In genomic region chr12:113221181-113221996, GRCh38 we compare ENCODE assay signal across 8 cellular contexts. TPM values are rescaled to one million over a fixed set of nuclear protein-coding genes. Genes with fewer than 3 reads are reported as not detected.
DNase-seq lines count a peak whose midpoint lies in the region; ATAC-seq and TF ChIP-seq lines count a peak whose summit lies in the region.

TPCN1 (plus strand) TSS chr12:113221464; CDS start chr12:113226853, 5,389 bp downstream.

- no TSS peak for BruUV-seq in mammary epithelial cell (replicated peaks; lab: Mats Ljungman, UMichigan)

- under 1% methylated on average over 53 of the region's 68 CpGs for WGBS in mammary epithelial cell (ENCODE audit: low coverage, missing lambda C conversion rate)
- WGBS in smooth muscle cell (ENCODE audit: low lambda C conversion rate), result 1% methylated on average over 62 of the region's 68 CpGs

- H3K9ac ChIP-seq in mammary epithelial cell (ENCODE audit: insufficient read depth, low read length), result peak within 1 kb of the TSS; percentile 85
- peak within 1 kb of the TSS; percentile 78 for H3K9ac ChIP-seq in smooth muscle cell (ENCODE audit: low read depth)

- intact Hi-C loops in mammary epithelial cell (cut with micrococcal nuclease), result loop anchor here (1.0 to 5.0 kb wide), 2 partner anchors 20 to 34 kb away; partner anchors contain the start of genes DDX54 and RITA1

- DNase-seq in NCI-H2227 (lab: John Stamatoyannopoulos, UW; ENCODE audit: unreplicated experiment) (peak; percentile 100), WERI-Rb-1 (peak; percentile 99), mammary epithelial cell (peak; percentile 100), iPS-NIHi11 (ENCODE audit: low spot score) (peak; percentile 94), smooth muscle cell (lab: John Stamatoyannopoulos, UW; ENCODE audit: unreplicated experiment) (peak; percentile 95)

- H3K4me3 ChIP-seq in ACC112 (ENCODE audit: low read depth, low read length) (peak within 1 kb of the TSS; percentile 88), WERI-Rb-1 (ENCODE audit: low read depth, low read length) (peak within 1 kb of the TSS; percentile 90), mammary epithelial cell (replicated peaks in 1 of 3; ENCODE audit: insufficient read depth in 1 of 3, low read depth in 2 of 3, low read length in 3 of 3) (peak within 1 kb of the TSS; percentile 61 to 85 (median 83)), smooth muscle cell (peak within 1 kb of the TSS; percentile 70)

- H3K4me1 ChIP-seq in ACC112 (ENCODE audit: control insufficient read depth, insufficient read depth, low read length, unreplicated experiment) (peaks cover 32% of the 10 kb centered on the region), mammary epithelial cell (ENCODE audit: insufficient read depth, low read length) (peaks cover 16% of the 10 kb centered on the region), smooth muscle cell (ENCODE audit: low read depth) (peaks cover 8% of the 10 kb centered on the region)

- H3F3A ChIP-seq in smooth muscle cell (ENCODE audit: low read depth), result peaks cover 8% of the 10 kb centered on the region

- H3K27me3 ChIP-seq in ACC112 (ENCODE audit: insufficient read depth, low read length) (no peaks in the 10 kb centered on the region), WERI-Rb-1 (ENCODE audit: insufficient read depth, low read depth, severe bottlenecking) (no peaks in the 10 kb centered on the region), mammary epithelial cell (ENCODE audit: insufficient read depth, low read length) (no peaks in the 10 kb centered on the region), smooth muscle cell (ENCODE audit: low read depth) (no peaks in the 10 kb centered on the region)

- no peaks in the 10 kb centered on the region for H3K9me3 ChIP-seq in WERI-Rb-1 (ENCODE audit: severe bottlenecking)
- H3K9me3 ChIP-seq in mammary epithelial cell (replicated peaks; ENCODE audit: insufficient read depth, low read length), result no peaks in the 10 kb centered on the region
- no peaks in the 10 kb centered on the region for H3K9me3 ChIP-seq in smooth muscle cell (replicated peaks; ENCODE audit: low read depth)

- in situ Hi-C loops in mammary epithelial cell (cut with MboI; ENCODE audit: low sequenced_read_pairs in 2 of 2), result no loop called here

- H3K79me2 ChIP-seq in ACC112 (ENCODE audit: control insufficient read depth, insufficient read depth, low read length, unreplicated experiment), result peaks cover 18% of the 10 kb centered on the region
- H3K79me2 ChIP-seq in mammary epithelial cell (ENCODE audit: insufficient read depth, low read length), result peaks cover 13% of the 10 kb centered on the region
- H3K79me2 ChIP-seq in smooth muscle cell (ENCODE audit: low read depth), result peaks cover 6% of the 10 kb centered on the region

- H3K27ac ChIP-seq in ACC112 (ENCODE audit: low read depth, low read length) (peak within 1 kb of the TSS; percentile 94), WERI-Rb-1 (peak within 1 kb of the TSS; percentile 84), mammary epithelial cell (ENCODE audit: insufficient read depth, low read depth, low read length) (peak within 1 kb of the TSS; percentile 76), smooth muscle cell (ENCODE audit: low read depth) (peak within 1 kb of the TSS; percentile 66)

- H3K4me2 ChIP-seq in mammary epithelial cell (ENCODE audit: insufficient read depth, low read depth, low read length), result peak within 1 kb of the TSS; percentile 87
- peak within 1 kb of the TSS; percentile 93 for H3K4me2 ChIP-seq in smooth muscle cell

- H2AFZ ChIP-seq in ACC112 (ENCODE audit: low read length, unreplicated experiment), result peak within 1 kb of the TSS; percentile 70
- H2AFZ ChIP-seq in mammary epithelial cell (ENCODE audit: low read depth, low read length), result peak within 1 kb of the TSS; percentile 98
- H2AFZ ChIP-seq in smooth muscle cell (ENCODE audit: low read depth), result peak within 1 kb of the TSS; percentile 64

- H3K36me3 ChIP-seq in ACC112 (ENCODE audit: insufficient read depth, low read length) (no peaks in the 10 kb centered on the region), WERI-Rb-1 (no peaks in the 10 kb centered on the region), mammary epithelial cell (ENCODE audit: insufficient read depth, low read length) (no peaks in the 10 kb centered on the region), smooth muscle cell (ENCODE audit: low read depth) (no peaks in the 10 kb centered on the region)

- ATAC-seq in GM18870 (IDR thresholded peaks at IDR 0.05; ENCODE audit: unreplicated experiment), result peak; percentile 85
- ATAC-seq in HG03139 (IDR thresholded peaks at IDR 0.05; ENCODE audit: unreplicated experiment), result peak; percentile 93

- TF ChIP-seq CTCF in WERI-Rb-1 (IDR thresholded peaks at IDR 0.05; ENCODE audit: low read depth, low read length) (no peak), mammary epithelial cell (conservative IDR thresholded peaks at IDR 0.05 in 1 of 2, IDR thresholded peaks at IDR 0.05 in 1 of 2; ENCODE audit: extremely low read depth in 1 of 2, insufficient read depth in 1 of 2, low read depth in 1 of 2, low read length in 2 of 2) (no peak), smooth muscle cell (IDR thresholded peaks at IDR 0.05; ENCODE audit: borderline replicate concordance, insufficient read depth, poor library complexity, severe bottlenecking) (no peak)

- dilution Hi-C loops in mammary epithelial cell (cut with HindIII; ENCODE audit: low sequenced_read_pairs), result loop anchor here (5.0 kb wide), 1 partner anchor 34 kb away; the partner anchor contains the start of genes DDX54 and RITA1

- CTCF ChIA-PET in mammary epithelial cell (lab: Charles Lee; ENCODE audit: low non-redundant PET), result interaction anchor here (0.6 to 1.0 kb wide), 2 partner anchors 89 to 201 kb away, joined by 3 to 10 read pairs; partner anchors contain the start of gene SDSL

- H4K20me1 ChIP-seq in mammary epithelial cell (ENCODE audit: insufficient read depth, low read length), result no peaks in the 10 kb centered on the region
- H4K20me1 ChIP-seq in smooth muscle cell (ENCODE audit: low read depth), result no peaks in the 10 kb centered on the region

RNA-seq across cellular contexts. Expression of gene TPCN1, which starts in this region (rescaled TPM):
- total RNA-seq in mammary epithelial cell (10 to 100 TPM; 10.7 to 62.3 TPM), smooth muscle cell (12.1 and 12.9 TPM in 2 replicates)
- polyA plus RNA-seq in mammary epithelial cell (17.8 TPM), smooth muscle cell (29.2 and 29.6 TPM in 2 replicates)
- polyA minus RNA-seq in mammary epithelial cell, result 43.6 TPM

Comparison
In these comparisons a context has a peak if more than half of its experiments do, and no peak if none do; other contexts are left out.
1. Peak in every context shown above with its lines: DNase-seq, ATAC-seq, H3K4me3 ChIP-seq and H3K27ac ChIP-seq.